ENCODE assay signal across 27 cellular contexts in the genomic region with DNA sequence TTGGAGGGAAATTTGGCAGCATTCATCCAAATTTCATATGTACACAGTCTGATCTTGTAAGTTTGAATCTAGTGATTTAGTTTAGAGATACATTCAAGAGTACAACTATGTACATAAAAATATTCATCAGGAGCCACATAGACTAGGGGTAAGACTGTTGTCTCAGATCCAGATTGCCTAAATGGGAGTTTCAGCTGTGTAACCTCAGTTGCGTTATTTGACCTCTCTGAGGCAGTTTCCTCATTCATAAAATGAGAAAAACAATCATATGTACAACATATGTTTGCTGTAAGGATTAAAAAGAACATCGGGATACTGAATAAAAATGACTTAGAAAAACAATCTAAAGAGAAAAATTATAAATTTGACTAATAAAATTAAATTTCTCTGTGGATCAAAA.
"Had no signal": no experiment of that assay in that cellular context is flagged by ENCODE, and none has a peak within 500 bp of the region (broad histone marks: within the 10 kb centered on the region; RNA-seq: fewer than 3 reads in every experiment).

No MANE protein-coding gene starts in this region.

- H3K27ac ChIP-seq: stomach, suprapubic skin, testis, thoracic aorta, thyroid gland, tibial artery, transverse colon, upper lobe of left lung, upper lobe of right lung, uterus, vagina had no signal

- ATAC-seq: stimulated activated effector memory CD8-positive, alpha-beta T cell treated with anti-CD3 and anti-CD28 coated beads, Interleukin-12 subunit alpha, Interleukin-12 subunit beta, amount 100 ng/mL, for 72 hours; stimulated activated memory B cell treated with anti-CD40 and anti-IgM and Interleukin-4, amounts not matched to agents 10 μg/mL and 1 μg/mL and 100 μg/mL, for 72 hours; stimulated activated naive B cell treated with anti-CD40 and anti-IgM and Interleukin-4, amounts not matched to agents 10 μg/mL and 1 μg/mL and 100 μg/mL, for 72 hours; stimulated activated naive CD8-positive, alpha-beta T cell treated with anti-CD3 and anti-CD28 coated beads, Interleukin-15, amount 100 ng/mL, for 72 hours; stimulated activated naive CD8-positive, alpha-beta T cell treated with anti-CD3 and anti-CD28 coated beads, Interleukin-15, Interleukin-2, amounts not matched to agents 100 U/mL and 50 U/mL, for 24 hours; upper lobe of right lung had no signal

- H3K36me3 ChIP-seq: stomach, suprapubic skin, thoracic aorta, thyroid gland, tibial artery, transverse colon, upper lobe of left lung, upper lobe of right lung, uterus, vagina had no signal

- H3K9me3 Mint-ChIP-seq: stimulated activated naive B cell treated with anti-CD40 and anti-IgM and Interleukin-4, amounts not matched to agents 10 μg/mL and 1 μg/mL and 100 μg/mL, for 72 hours; stimulated activated naive CD8-positive, alpha-beta T cell treated with anti-CD3 and anti-CD28 coated beads, Interleukin-15, Interleukin-2, amounts not matched to agents 100 ng/mL and 50 ng/mL, for 24 hours; type B pancreatic cell had no signal

- H3K4me1 ChIP-seq: stomach, suprapubic skin, testis, thyroid gland, tibial artery, transverse colon, upper lobe of left lung, upper lobe of right lung, uterus, vagina had no signal

- DNase-seq: stimulated activated CD4-positive, alpha-beta T cell treated with anti-CD3 and anti-CD28 coated beads, Interleukin-2, amount 100 ng/mL, for 48 hours; stimulated activated CD4-positive, alpha-beta T cell treated with anti-CD3 and anti-CD28 coated beads, Interleukin-4, amount 100 ng/mL, for 1 hour; stimulated activated CD4-positive, alpha-beta T cell treated with anti-CD3 and anti-CD28 coated beads, Interleukin-4, amount 100 ng/mL, for 24 hours; stimulated activated CD4-positive, alpha-beta T cell treated with anti-CD3 and anti-CD28 coated beads, Interleukin-4, amount 100 ng/mL, for 4 hours; stimulated activated CD8-positive, alpha-beta memory T cell treated with anti-CD3 and anti-CD28 coated beads, Interleukin-4, amount 100 ng/mL, for 48 hours; stimulated activated naive B cell treated with anti-CD40 and anti-IgM and Interleukin-4, amounts not matched to agents 10 μg/mL and 1 μg/mL and 100 μg/mL, for 72 hours; stimulated activated naive CD4-positive, alpha-beta T cell; stimulated activated naive CD4-positive, alpha-beta T cell treated with Interleukin-2 at 50 U/mL for 16 hours; stimulated activated naive CD8-positive, alpha-beta T cell treated with anti-CD3 and anti-CD28 coated beads, Interleukin-15, amount 100 ng/mL, for 72 hours; stimulated activated naive CD8-positive, alpha-beta T cell treated with anti-CD3 and anti-CD28 coated beads, Interleukin-15, Interleukin-2, amounts not matched to agents 100 U/mL and 50 U/mL, for 24 hours; stomach; substantia nigra; testis; thyroid gland; tibial artery; transverse colon; trophoblast cell; upper lobe of left lung; upper lobe of right lung; uterus had no signal

- H3K27ac Mint-ChIP-seq: stimulated activated effector memory CD8-positive, alpha-beta T cell treated with anti-CD3 and anti-CD28 coated beads, Interleukin-12 subunit alpha, Interleukin-12 subunit beta, amount 100 ng/mL, for 72 hours; stimulated activated memory B cell treated with anti-CD40 and anti-IgM and Interleukin-4, amounts not matched to agents 10 μg/mL and 1 μg/mL and 100 μg/mL, for 72 hours; stimulated activated naive B cell treated with anti-CD40 and anti-IgM and Interleukin-4, amounts not matched to agents 10 μg/mL and 1 μg/mL and 100 μg/mL, for 72 hours; stimulated activated naive CD8-positive, alpha-beta T cell treated with anti-CD3 and anti-CD28 coated beads, Interleukin-15, amount 100 ng/mL, for 72 hours; stimulated activated naive CD8-positive, alpha-beta T cell treated with anti-CD3 and anti-CD28 coated beads, Interleukin-15, Interleukin-2, amounts not matched to agents 100 ng/mL and 50 ng/mL, for 24 hours; type B pancreatic cell had no signal

- H3K9me3 ChIP-seq: stomach, suprapubic skin, testis, thoracic aorta, thyroid gland, tibial artery, transverse colon, upper lobe of left lung, upper lobe of right lung, uterus, vagina had no signal

- H3K4me3 ChIP-seq: stomach, suprapubic skin, testis, thoracic aorta, thyroid gland, tibial artery, transverse colon, upper lobe of left lung, upper lobe of right lung, uterus, vagina had no signal

- H3K36me3 Mint-ChIP-seq: stimulated activated effector memory CD8-positive, alpha-beta T cell treated with anti-CD3 and anti-CD28 coated beads, Interleukin-12 subunit alpha, Interleukin-12 subunit beta, amount 100 ng/mL, for 72 hours; stimulated activated memory B cell treated with anti-CD40 and anti-IgM and Interleukin-4, amounts not matched to agents 10 μg/mL and 1 μg/mL and 100 μg/mL, for 72 hours; stimulated activated naive B cell treated with anti-CD40 and anti-IgM and Interleukin-4, amounts not matched to agents 10 μg/mL and 1 μg/mL and 100 μg/mL, for 72 hours; type B pancreatic cell had no signal

- H3K27me3 ChIP-seq: stomach, suprapubic skin, testis, thyroid gland, tibial artery, transverse colon, upper lobe of left lung, upper lobe of right lung, uterus, vagina had no signal
